In the genomic region with DNA sequence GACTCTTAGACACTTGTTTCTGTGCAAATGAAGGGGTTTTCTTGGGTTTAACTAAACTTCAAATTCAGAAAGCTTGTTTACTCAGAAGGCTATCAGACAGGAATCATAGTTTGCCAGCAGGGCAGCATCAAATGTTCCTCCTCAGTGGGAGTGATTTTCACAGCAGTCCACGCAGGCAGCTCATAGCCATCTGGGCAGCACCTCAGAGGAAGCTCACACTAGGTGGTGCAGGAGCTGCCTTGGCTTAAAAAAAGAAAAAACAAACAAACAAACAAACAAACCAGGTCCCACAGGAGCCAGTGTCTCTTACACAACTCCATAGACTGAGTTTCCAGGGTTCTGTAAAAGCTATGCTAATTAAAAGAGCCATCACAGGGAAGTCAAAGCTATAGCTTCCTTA, we compare ENCODE assay signal across 21 cellular contexts. TPM values are rescaled to one million over a fixed set of nuclear protein-coding genes. Genes with fewer than 3 reads are reported as not detected.
DNase-seq lines count a peak whose midpoint lies in the region; ATAC-seq and TF ChIP-seq lines count a peak whose summit lies in the region.
"Had no signal": no experiment of that assay in that cellular context is flagged by ENCODE, and none has a peak within 500 bp of the region (broad histone marks: within the 10 kb centered on the region; RNA-seq: fewer than 3 reads in every experiment).

No MANE protein-coding gene starts in this region.

- no peaks in the 10 kb centered on the region for H3K79me1 ChIP-seq in trophoblast cell (ENCODE audit: low read length)

- H2AFZ ChIP-seq in trophoblast cell (ENCODE audit: insufficient read depth, low read length, poor library complexity): no peak overlapping the region

- H3K14ac ChIP-seq in trophoblast cell (ENCODE audit: low read length): no peak overlapping the region

- H2AK5ac ChIP-seq in trophoblast cell (ENCODE audit: low read length): no peak overlapping the region

- no peaks in the 10 kb centered on the region for H3K9me3 Mint-ChIP-seq in activated naive CD4-positive, alpha-beta T cell treated with anti-CD3 and anti-CD28 coated beads, Interleukin-2, amount 10 ng/mL, durations not matched to agents 7 days and 5 days
- H3K9me3 Mint-ChIP-seq in activated T-helper 17 cell treated with anti-CD3 and anti-CD28 coated beads, Interleukin-2, amount 50 U/mL, for 72 hours: no peaks in the 10 kb centered on the region
- H3K9me3 Mint-ChIP-seq: CD8-positive, alpha-beta T cell had no signal

- WGBS in trophoblast cell (ENCODE audit: extremely low coverage, insufficient coverage, insufficient read length): no CpG with 5 or more reads among the region's 1 CpG

- H2BK120ac ChIP-seq in trophoblast cell (ENCODE audit: insufficient read depth, low read length, poor library complexity): no peak overlapping the region

- H2BK5ac ChIP-seq in trophoblast cell (ENCODE audit: low read depth, low read length, poor library complexity): no peak overlapping the region

- peak overlapping the region; percentile 17 for H3K27ac Mint-ChIP-seq in activated naive CD4-positive, alpha-beta T cell treated with anti-CD3 and anti-CD28 coated beads, Interleukin-2, amount 10 ng/mL, durations not matched to agents 7 days and 5 days
- peak overlapping the region; percentile 11 for H3K27ac Mint-ChIP-seq in activated T-helper 17 cell treated with anti-CD3 and anti-CD28 coated beads, Interleukin-2, amount 50 U/mL, for 72 hours
- H3K27ac Mint-ChIP-seq: CD8-positive, alpha-beta T cell had no signal

- H3K36me3 Mint-ChIP-seq in activated naive CD4-positive, alpha-beta T cell treated with anti-CD3 and anti-CD28 coated beads, Interleukin-2, amount 10 ng/mL, durations not matched to agents 7 days and 5 days: peaks cover 20% of the 10 kb centered on the region
- peaks cover 10% of the 10 kb centered on the region for H3K36me3 Mint-ChIP-seq in activated T-helper 17 cell treated with anti-CD3 and anti-CD28 coated beads, Interleukin-2, amount 50 U/mL, for 72 hours (ENCODE audit: low read depth)
- H3K36me3 Mint-ChIP-seq: CD8-positive, alpha-beta T cell had no signal

- no peak overlapping the region for H4K12ac ChIP-seq in trophoblast cell (ENCODE audit: low read depth, low read length)

- H3K36me3 ChIP-seq in HEK293 (ENCODE audit: control insufficient read depth in 2 of 2, insufficient read depth in 1 of 2, low read length in 2 of 2) (no peaks in the 10 kb centered on the region), MG63 (no peaks in the 10 kb centered on the region; the same call in 1 of the 2 replicates), trophoblast cell (ENCODE audit: control insufficient read depth in 1 of 2, insufficient read depth in 2 of 2, low read length in 2 of 2) (no peaks in the 10 kb centered on the region)
- H3K36me3 ChIP-seq: BLaER1 treated with 17β-estradiol and CSF1 and Interleukin-3, amounts not matched to agents 10 nM and 100 nM had no signal

- H2BK12ac ChIP-seq in trophoblast cell (ENCODE audit: low read length): no peak overlapping the region

- no peak overlapping the region for H3K27ac ChIP-seq in HEK293 (ENCODE audit: extremely low read depth, low read depth, low read length)
- H3K27ac ChIP-seq in trophoblast cell (ENCODE audit: low read depth, low read length): no peak overlapping the region
- H3K27ac ChIP-seq: BLaER1 treated with 17β-estradiol and CSF1 and Interleukin-3, amounts not matched to agents 10 nM and 100 nM; RWPE1 had no signal

- ATAC-seq in activated T-helper 17 cell treated with anti-CD3 and anti-CD28 coated beads, Interleukin-2, amount 50 U/mL, for 72 hours (replicated peaks): no peak
- ATAC-seq in left lobe of liver: peak; percentile 46
- ATAC-seq in GM21576 (IDR thresholded peaks at IDR 0.05; ENCODE audit: unreplicated experiment): no peak
- ATAC-seq: CD8-positive, alpha-beta T cell; K562 had no signal

- no peaks in the 10 kb centered on the region for H3K4me1 ChIP-seq in HEK293 (ENCODE audit: control insufficient read depth, insufficient read depth, low read length)
- H3K4me1 ChIP-seq in trophoblast cell (ENCODE audit: control insufficient read depth in 1 of 2, insufficient read depth in 2 of 2, low read length in 2 of 2): no peaks in the 10 kb centered on the region

- H3K18ac ChIP-seq in trophoblast cell (ENCODE audit: low read length): no peak overlapping the region

- H3K4me1 Mint-ChIP-seq in activated naive CD4-positive, alpha-beta T cell treated with anti-CD3 and anti-CD28 coated beads, Interleukin-2, amount 10 ng/mL, durations not matched to agents 7 days and 5 days: peaks cover 51% of the 10 kb centered on the region
- H3K4me1 Mint-ChIP-seq in activated T-helper 17 cell treated with anti-CD3 and anti-CD28 coated beads, Interleukin-2, amount 50 U/mL, for 72 hours: peaks cover 25% of the 10 kb centered on the region

- H4K91ac ChIP-seq in trophoblast cell (ENCODE audit: low read depth, low read length): no peak overlapping the region

- H4K8ac ChIP-seq in trophoblast cell (ENCODE audit: low read depth, low read length): no peak overlapping the region

- H3K9ac ChIP-seq in trophoblast cell (ENCODE audit: low read length): no peak overlapping the region
- H3K9ac ChIP-seq: BLaER1 treated with 17β-estradiol and CSF1 and Interleukin-3, amounts not matched to agents 10 nM and 100 nM had no signal

- H3K4me3 ChIP-seq in HEK293 (ENCODE audit: low read depth, low read length): no peak overlapping the region
- H3K4me3 ChIP-seq in MG63: no peak overlapping the region
- H3K4me3 ChIP-seq in trophoblast cell (ENCODE audit: low read depth, low read length): no peak overlapping the region
- H3K4me3 ChIP-seq: BLaER1 treated with 17β-estradiol and CSF1 and Interleukin-3, amounts not matched to agents 10 nM and 100 nM; K562 had no signal

- H3K4ac ChIP-seq in trophoblast cell (ENCODE audit: low read depth, low read length): no peak overlapping the region

- no peak overlapping the region for H3K4me2 ChIP-seq in trophoblast cell (ENCODE audit: low read length)
- H3K4me2 ChIP-seq: BLaER1 treated with 17β-estradiol and CSF1 and Interleukin-3, amounts not matched to agents 10 nM and 100 nM had no signal

- no peak for DNase-seq in activated naive CD4-positive, alpha-beta T cell treated with anti-CD3 and anti-CD28 coated beads, Interleukin-2, amount 10 ng/mL, durations not matched to agents 7 days and 5 days
- DNase-seq in activated naive CD4-positive, alpha-beta T cell treated with Interleukin-2 at 50 U/mL for 16 hours: no peak
- DNase-seq in left lobe of liver (ENCODE audit: low spot score): no peak
- no peak for DNase-seq in MG63
- DNase-seq in trophoblast cell: no peak
- DNase-seq: Calu3; CD8-positive, alpha-beta T cell; DND-41; GDM1; HCEC 1CT; NCI-H2029; NCI-H2171; NCI-H526; T-helper 1 cell had no signal

- POLR2A ChIA-PET in HEK293 (lab: Yijun Ruan, JAX): interaction anchor here (0.5 kb wide), 1 partner anchor 461 kb away, joined by 3 read pairs; no protein-coding TSS in a partner anchor

- H3K9me3 ChIP-seq in HEK293 (ENCODE audit: control insufficient read depth, insufficient read depth, low read depth, low read length) (no peaks in the 10 kb centered on the region), MG63 (no peaks in the 10 kb centered on the region), trophoblast cell (ENCODE audit: insufficient read depth, low read depth, low read length) (no peaks in the 10 kb centered on the region)
- H3K9me3 ChIP-seq: BLaER1 treated with 17β-estradiol and CSF1 and Interleukin-3, amounts not matched to agents 10 nM and 100 nM had no signal

- no peak overlapping the region for H3K23ac ChIP-seq in trophoblast cell (ENCODE audit: low read length)

- no peaks in the 10 kb centered on the region for H3K27me3 Mint-ChIP-seq in activated naive CD4-positive, alpha-beta T cell treated with anti-CD3 and anti-CD28 coated beads, Interleukin-2, amount 10 ng/mL, durations not matched to agents 7 days and 5 days
- no peaks in the 10 kb centered on the region for H3K27me3 Mint-ChIP-seq in activated T-helper 17 cell treated with anti-CD3 and anti-CD28 coated beads, Interleukin-2, amount 50 U/mL, for 72 hours

- no peak overlapping the region for H3K4me3 Mint-ChIP-seq in activated naive CD4-positive, alpha-beta T cell treated with anti-CD3 and anti-CD28 coated beads, Interleukin-2, amount 10 ng/mL, durations not matched to agents 7 days and 5 days
- H3K4me3 Mint-ChIP-seq in activated T-helper 17 cell treated with anti-CD3 and anti-CD28 coated beads, Interleukin-2, amount 50 U/mL, for 72 hours: no peak overlapping the region
- H3K4me3 Mint-ChIP-seq: CD8-positive, alpha-beta T cell had no signal

- CTCF ChIA-PET in activated naive CD4-positive, alpha-beta T cell treated with anti-CD3 and anti-CD28 coated beads, Interleukin-2, amount 10 ng/mL, durations not matched to agents 7 days and 5 days (lab: Charles Lee): interaction anchor here (1.3 to 1.5 kb wide), 3 partner anchors 10 to 158 kb away, joined by 3 to 6 read pairs (median 4); no protein-coding TSS in a partner anchor
- CTCF ChIA-PET in HEK293 (lab: Yijun Ruan, JAX): interaction anchor here (0.7 to 1.8 kb wide), 3 partner anchors 10 to 1083 kb away, joined by 3 to 7 read pairs (median 4); no protein-coding TSS in a partner anchor

- TF ChIP-seq CTCF in HEK293 (tag by site-specific recombination; IDR thresholded peaks at IDR 0.05): no peak

- no peaks in the 10 kb centered on the region for H3K79me2 ChIP-seq in trophoblast cell (ENCODE audit: control insufficient read depth, insufficient read depth, low read length, poor library complexity)

- H3K27me3 ChIP-seq in MG63 (no peaks in the 10 kb centered on the region), trophoblast cell (ENCODE audit: insufficient read depth, low read length) (no peaks in the 10 kb centered on the region)
- H3K27me3 ChIP-seq: BLaER1 treated with 17β-estradiol and CSF1 and Interleukin-3, amounts not matched to agents 10 nM and 100 nM had no signal

TF ChIP-seq in HEK293, 187 proteins besides CTCF, POLR2A, EP300 and RAD21 (continues in another document):
- TF ChIP-seq ZNF335 (tag by site-specific recombination; conservative IDR thresholded peaks at IDR 0.05): 0 out of 2 replicates have a peak, but pooled peaks have one; percentile 14
- no peak for TF ChIP-seq ZBTB7A (tag by site-specific recombination; IDR thresholded peaks at IDR 0.05; ENCODE audit: low read depth)

RNA-seq across cellular contexts. Expression of gene KLHL5, which starts 10.6 kb away (rescaled TPM):
- total RNA-seq in activated T-helper 17 cell treated with anti-CD3 and anti-CD28 coated beads, Interleukin-2, amount 50 U/mL, for 72 hours: 10 to 100 TPM; 19.4 to 28.1 TPM
- total RNA-seq in left lobe of liver: 30.4 TPM
- total RNA-seq in MG63 (2014; rRNA removed; shearing (Covaris generic); ENCODE audit: low replicate concordance): 50.8 and 78.7 TPM in 2 replicates
- polyA plus RNA-seq in trophoblast cell (2013): 15.0 and 15.9 TPM in 2 replicates

RNA-seq across cellular contexts. Expression of gene TMEM156, which starts 19.2 kb away (rescaled TPM):
- total RNA-seq in activated T-helper 17 cell treated with anti-CD3 and anti-CD28 coated beads, Interleukin-2, amount 50 U/mL, for 72 hours: 10 to 100 TPM; 25.7 to 37.9 TPM
- total RNA-seq in left lobe of liver: 0.55 TPM
- total RNA-seq in MG63 (2014; rRNA removed; shearing (Covaris generic); ENCODE audit: low replicate concordance): 12.1 and 12.2 TPM in 2 replicates
- not detected in 2 replicates for polyA plus RNA-seq in trophoblast cell (2013)
- total RNA-seq: A673 had no signal
